Comparison of ENCODE assay signal across 1 cellular context in genomic region chr1:28592314-28593071, GRCh38.
TF ChIP-seq lines count a peak whose summit lies in the region.

No MANE protein-coding gene starts in this region.

TF ChIP-seq in HepG2, 621 proteins besides CTCF, POLR2A, EP300 and RAD21 (continues in another document):
- TF ChIP-seq KDM5B (CRISPR knock-in tag; IDR thresholded peaks at IDR 0.05; ENCODE audit: borderline replicate concordance) (no peak), BRCA1 (CRISPR knock-in tag; IDR thresholded peaks at IDR 0.05) (peak; percentile 28), EZH2 (conservative IDR thresholded peaks at IDR 0.05; ENCODE audit: low read depth, low read length) (no peak), JUND (CRISPR knock-in tag; IDR thresholded peaks at IDR 0.05) (no peak), DR1 (CRISPR knock-in tag; IDR thresholded peaks at IDR 0.05) (peak; percentile 49), ZNF431 (CRISPR knock-in tag; IDR thresholded peaks at IDR 0.05; ENCODE audit: borderline replicate concordance, low read depth) (0 out of 2 replicates have a peak, but pooled peaks have one; percentile 35), RBFOX2 (IDR thresholded peaks at IDR 0.05; ENCODE audit: low read depth, low read length) (peak; percentile 76), STAG1 (CRISPR knock-in tag; IDR thresholded peaks at IDR 0.05) (0 out of 2 replicates have a peak, but pooled peaks have one; percentile 7), MXI1 (IDR thresholded peaks at IDR 0.05; ENCODE audit: borderline replicate concordance, low read depth, low read length) (no peak), PHF5A (CRISPR knock-in tag; IDR thresholded peaks at IDR 0.05; ENCODE audit: low read depth, unreplicated experiment) (no peak), MYC (CRISPR knock-in tag; IDR thresholded peaks at IDR 0.05; ENCODE audit: borderline replicate concordance) (peak; percentile 41; the same call in 1 of the 2 replicates), HIVEP1 (CRISPR knock-in tag; IDR thresholded peaks at IDR 0.05) (0 out of 2 replicates have a peak, but pooled peaks have one; percentile 19), ZNF256 (CRISPR knock-in tag; conservative IDR thresholded peaks at IDR 0.05) (no peak), THAP7 (CRISPR knock-in tag; IDR thresholded peaks at IDR 0.05) (no peak), ZNF629 (CRISPR knock-in tag; conservative IDR thresholded peaks at IDR 0.05) (peak; percentile 67; the same call in 1 of the 2 replicates), MYNN (CRISPR knock-in tag; IDR thresholded peaks at IDR 0.05; ENCODE audit: low read depth) (no peak), ZNF687 (CRISPR knock-in tag; IDR thresholded peaks at IDR 0.05) (no peak; the same call in 1 of the 2 replicates), FOXP1 (IDR thresholded peaks at IDR 0.05) (no peak), FOXP1 (CRISPR knock-in tag; IDR thresholded peaks at IDR 0.05) (no peak), ZNF724P (CRISPR knock-in tag; IDR thresholded peaks at IDR 0.05; ENCODE audit: borderline replicate concordance) (peak; percentile 88; the same call in 1 of the 2 replicates), RXRB (CRISPR knock-in tag; IDR thresholded peaks at IDR 0.05; ENCODE audit: borderline replicate concordance) (no peak), SIN3B (IDR thresholded peaks at IDR 0.05; ENCODE audit: low read length) (no peak), NPAS2 (CRISPR knock-in tag; IDR thresholded peaks at IDR 0.05; ENCODE audit: borderline replicate concordance) (no peak), BORCS8-MEF2B (CRISPR knock-in tag; IDR thresholded peaks at IDR 0.05) (no peak), ZNF513 (CRISPR knock-in tag; conservative IDR thresholded peaks at IDR 0.05) (no peak), CCAR2 (optimal IDR thresholded peaks at IDR 0.05; ENCODE audit: low read depth, low read length) (no peak), ZNF780A (CRISPR knock-in tag; IDR thresholded peaks at IDR 0.05) (no peak), CHD4 (IDR thresholded peaks at IDR 0.05; ENCODE audit: borderline replicate concordance, low read length) (no peak), PHF21A (CRISPR knock-in tag; IDR thresholded peaks at IDR 0.05) (no peak), STAT6 (CRISPR knock-in tag; IDR thresholded peaks at IDR 0.05; ENCODE audit: borderline replicate concordance) (no peak), CHD2 (IDR thresholded peaks at IDR 0.05; ENCODE audit: low read depth, low read length) (no peak), BATF2 (CRISPR knock-in tag; IDR thresholded peaks at IDR 0.05) (no peak), NR2F1 (CRISPR knock-in tag; IDR thresholded peaks at IDR 0.05) (peak in 1 of 2 experiments; percentile 50; a peak in 1 of 4 replicates), PITX1 (CRISPR knock-in tag; IDR thresholded peaks at IDR 0.05) (no peak), JUN (CRISPR knock-in tag; IDR thresholded peaks at IDR 0.05) (no peak)
- TF ChIP-seq, protein P1, sequence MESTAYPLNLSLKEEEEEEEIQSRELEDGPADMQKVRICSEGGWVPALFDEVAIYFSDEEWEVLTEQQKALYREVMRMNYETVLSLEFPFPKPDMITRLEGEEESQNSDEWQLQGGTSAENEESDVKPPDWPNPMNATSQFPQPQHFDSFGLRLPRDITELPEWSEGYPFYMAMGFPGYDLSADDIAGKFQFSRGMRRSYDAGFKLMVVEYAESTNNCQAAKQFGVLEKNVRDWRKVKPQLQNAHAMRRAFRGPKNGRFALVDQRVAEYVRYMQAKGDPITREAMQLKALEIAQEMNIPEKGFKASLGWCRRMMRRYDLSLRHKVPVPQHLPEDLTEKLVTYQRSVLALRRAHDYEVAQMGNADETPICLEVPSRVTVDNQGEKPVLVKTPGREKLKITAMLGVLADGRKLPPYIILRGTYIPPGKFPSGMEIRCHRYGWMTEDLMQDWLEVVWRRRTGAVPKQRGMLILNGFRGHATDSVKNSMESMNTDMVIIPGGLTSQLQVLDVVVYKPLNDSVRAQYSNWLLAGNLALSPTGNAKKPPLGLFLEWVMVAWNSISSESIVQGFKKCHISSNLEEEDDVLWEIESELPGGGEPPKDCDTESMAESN (CRISPR knock-in tag; conservative IDR thresholded peaks at IDR 0.05): 0 out of 2 replicates have a peak, but pooled peaks have one; percentile 21
- TF ChIP-seq, protein P2, sequence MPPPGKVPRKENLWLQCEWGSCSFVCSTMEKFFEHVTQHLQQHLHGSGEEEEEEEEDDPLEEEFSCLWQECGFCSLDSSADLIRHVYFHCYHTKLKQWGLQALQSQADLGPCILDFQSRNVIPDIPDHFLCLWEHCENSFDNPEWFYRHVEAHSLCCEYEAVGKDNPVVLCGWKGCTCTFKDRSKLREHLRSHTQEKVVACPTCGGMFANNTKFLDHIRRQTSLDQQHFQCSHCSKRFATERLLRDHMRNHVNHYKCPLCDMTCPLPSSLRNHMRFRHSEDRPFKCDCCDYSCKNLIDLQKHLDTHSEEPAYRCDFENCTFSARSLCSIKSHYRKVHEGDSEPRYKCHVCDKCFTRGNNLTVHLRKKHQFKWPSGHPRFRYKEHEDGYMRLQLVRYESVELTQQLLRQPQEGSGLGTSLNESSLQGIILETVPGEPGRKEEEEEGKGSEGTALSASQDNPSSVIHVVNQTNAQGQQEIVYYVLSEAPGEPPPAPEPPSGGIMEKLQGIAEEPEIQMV (CRISPR knock-in tag; IDR thresholded peaks at IDR 0.05; ENCODE audit: low read depth): no peak; the same call in 1 of the 2 replicates
- TF ChIP-seq, protein P3, sequence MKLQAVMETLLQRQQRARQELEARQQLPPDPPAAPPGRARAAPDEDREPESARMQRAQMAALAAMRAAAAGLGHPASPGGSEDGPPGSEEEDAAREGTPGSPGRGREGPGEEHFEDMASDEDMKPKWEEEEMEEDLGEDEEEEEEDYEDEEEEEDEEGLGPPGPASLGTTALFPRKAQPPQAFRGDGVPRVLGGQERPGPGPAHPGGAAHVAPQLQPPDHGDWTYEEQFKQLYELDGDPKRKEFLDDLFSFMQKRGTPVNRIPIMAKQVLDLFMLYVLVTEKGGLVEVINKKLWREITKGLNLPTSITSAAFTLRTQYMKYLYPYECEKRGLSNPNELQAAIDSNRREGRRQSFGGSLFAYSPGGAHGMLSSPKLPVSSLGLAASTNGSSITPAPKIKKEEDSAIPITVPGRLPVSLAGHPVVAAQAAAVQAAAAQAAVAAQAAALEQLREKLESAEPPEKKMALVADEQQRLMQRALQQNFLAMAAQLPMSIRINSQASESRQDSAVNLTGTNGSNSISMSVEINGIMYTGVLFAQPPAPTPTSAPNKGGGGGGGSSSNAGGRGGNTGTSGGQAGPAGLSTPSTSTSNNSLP (IDR thresholded peaks at IDR 0.05; ENCODE audit: low read depth, low read length): no peak
- TF ChIP-seq, protein P4, sequence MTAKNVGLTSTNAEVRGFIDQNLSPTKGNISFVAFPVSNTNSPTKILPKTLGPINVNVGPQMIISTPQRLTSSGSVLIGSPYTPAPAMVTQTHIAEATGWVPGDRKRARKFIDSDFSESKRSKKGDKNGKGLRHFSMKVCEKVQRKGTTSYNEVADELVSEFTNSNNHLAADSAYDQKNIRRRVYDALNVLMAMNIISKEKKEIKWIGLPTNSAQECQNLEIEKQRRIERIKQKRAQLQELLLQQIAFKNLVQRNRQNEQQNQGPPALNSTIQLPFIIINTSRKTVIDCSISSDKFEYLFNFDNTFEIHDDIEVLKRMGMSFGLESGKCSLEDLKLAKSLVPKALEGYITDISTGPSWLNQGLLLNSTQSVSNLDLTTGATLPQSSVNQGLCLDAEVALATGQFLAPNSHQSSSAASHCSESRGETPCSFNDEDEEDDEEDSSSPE (CRISPR knock-in tag; IDR thresholded peaks at IDR 0.05): peak; percentile 16; the same call in 1 of the 2 replicates
- TF ChIP-seq, protein P5, sequence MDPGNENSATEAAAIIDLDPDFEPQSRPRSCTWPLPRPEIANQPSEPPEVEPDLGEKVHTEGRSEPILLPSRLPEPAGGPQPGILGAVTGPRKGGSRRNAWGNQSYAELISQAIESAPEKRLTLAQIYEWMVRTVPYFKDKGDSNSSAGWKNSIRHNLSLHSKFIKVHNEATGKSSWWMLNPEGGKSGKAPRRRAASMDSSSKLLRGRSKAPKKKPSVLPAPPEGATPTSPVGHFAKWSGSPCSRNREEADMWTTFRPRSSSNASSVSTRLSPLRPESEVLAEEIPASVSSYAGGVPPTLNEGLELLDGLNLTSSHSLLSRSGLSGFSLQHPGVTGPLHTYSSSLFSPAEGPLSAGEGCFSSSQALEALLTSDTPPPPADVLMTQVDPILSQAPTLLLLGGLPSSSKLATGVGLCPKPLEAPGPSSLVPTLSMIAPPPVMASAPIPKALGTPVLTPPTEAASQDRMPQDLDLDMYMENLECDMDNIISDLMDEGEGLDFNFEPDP (CRISPR knock-in tag; conservative IDR thresholded peaks at IDR 0.05): 0 out of 2 replicates have a peak, but pooled peaks have one; percentile 82
- TF ChIP-seq, protein P6, sequence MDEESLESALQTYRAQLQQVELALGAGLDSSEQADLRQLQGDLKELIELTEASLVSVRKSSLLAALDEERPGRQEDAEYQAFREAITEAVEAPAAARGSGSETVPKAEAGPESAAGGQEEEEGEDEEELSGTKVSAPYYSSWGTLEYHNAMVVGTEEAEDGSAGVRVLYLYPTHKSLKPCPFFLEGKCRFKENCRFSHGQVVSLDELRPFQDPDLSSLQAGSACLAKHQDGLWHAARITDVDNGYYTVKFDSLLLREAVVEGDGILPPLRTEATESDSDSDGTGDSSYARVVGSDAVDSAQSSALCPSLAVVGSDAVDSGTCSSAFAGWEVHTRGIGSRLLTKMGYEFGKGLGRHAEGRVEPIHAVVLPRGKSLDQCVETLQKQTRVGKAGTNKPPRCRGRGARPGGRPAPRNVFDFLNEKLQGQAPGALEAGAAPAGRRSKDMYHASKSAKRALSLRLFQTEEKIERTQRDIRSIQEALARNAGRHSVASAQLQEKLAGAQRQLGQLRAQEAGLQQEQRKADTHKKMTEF (CRISPR knock-in tag; IDR thresholded peaks at IDR 0.05): no peak
